26 cellular contexts compared by ENCODE assay signal in genomic region chr15:75811616-75812015, GRCh38.
"Had no signal": no experiment of that assay in that cellular context is flagged by ENCODE, and none has a peak within 500 bp of the region (broad histone marks: within the 10 kb centered on the region; RNA-seq: fewer than 3 reads in every experiment).

No MANE protein-coding gene starts in this region.

- H3K9me3 Mint-ChIP-seq: natural killer cell treated with Interleukin-12 subunit alpha and Interleukin-12 subunit beta and Interleukin-15 and Interleukin-18, amount 100 ng/mL, for 72 hours had no signal

- H3K27ac ChIP-seq: adrenal gland, brain microvascular endothelial cell, heart right ventricle, left lung, lower lobe of right lung, spleen, tibial nerve had no signal

- H3K27me3 Mint-ChIP-seq: activated naive CD8-positive, alpha-beta T cell had no signal

- DNase-seq: activated CD4-positive, alpha-beta T cell treated with anti-CD3 and anti-CD28 coated beads for 1 hour; activated CD4-positive, alpha-beta T cell treated with anti-CD3 and anti-CD28 coated beads, Interleukin-2, amount 50 U/mL, for 1 hour; activated CD8-positive, alpha-beta T cell treated with anti-CD3 and anti-CD28 coated beads, Interleukin-2, amount 10 ng/mL, durations not matched to agents 7 days and 5 days; activated effector memory CD4-positive, alpha-beta T cell treated with Interleukin-2 at 50 U/mL for 16 hours; activated naive CD4-positive, alpha-beta T cell treated with Interleukin-2 at 50 U/mL for 16 hours; activated T-cell treated with anti-CD3 and anti-CD28 coated beads for 4 hours; adrenal gland; aorta; brain microvascular endothelial cell; caudate nucleus; cortex of kidney; foreskin melanocyte; heart right ventricle; kidney glomerular epithelial cell; left lung; lower lobe of right lung; mesenchymal stem cell; posterior cingulate gyrus; right cardiac atrium; spleen; stimulated activated naive CD4-positive, alpha-beta T cell; T-helper 2 cell had no signal

- H3K36me3 ChIP-seq: adrenal gland, brain microvascular endothelial cell, heart right ventricle, left lung, lower lobe of right lung, spleen, tibial nerve had no signal

- H3K4me3 ChIP-seq: adrenal gland, heart right ventricle, left lung, lower lobe of right lung, spleen, tibial nerve had no signal

- H3K4me1 ChIP-seq: adrenal gland, heart right ventricle, left lung, lower lobe of right lung, spleen, tibial nerve had no signal

- H3K36me3 Mint-ChIP-seq: activated naive CD8-positive, alpha-beta T cell; natural killer cell treated with Interleukin-12 subunit alpha and Interleukin-12 subunit beta and Interleukin-15 and Interleukin-18, amount 100 ng/mL, for 72 hours; WTC11 had no signal

- H3K27me3 ChIP-seq: adrenal gland, brain microvascular endothelial cell, left lung, tibial nerve had no signal

- H3K27ac Mint-ChIP-seq: activated CD8-positive, alpha-beta T cell treated with anti-CD3 and anti-CD28 coated beads, Interleukin-2, amount 10 ng/mL, durations not matched to agents 7 days and 5 days; activated naive CD8-positive, alpha-beta T cell; natural killer cell treated with Interleukin-12 subunit alpha and Interleukin-12 subunit beta and Interleukin-15 and Interleukin-18, amount 100 ng/mL, for 72 hours; WTC11 had no signal

- H3K4me3 Mint-ChIP-seq: activated CD8-positive, alpha-beta T cell treated with anti-CD3 and anti-CD28 coated beads, Interleukin-2, amount 10 ng/mL, durations not matched to agents 7 days and 5 days; activated naive CD8-positive, alpha-beta T cell; natural killer cell treated with Interleukin-12 subunit alpha and Interleukin-12 subunit beta and Interleukin-15 and Interleukin-18, amount 100 ng/mL, for 72 hours; WTC11 had no signal

- ATAC-seq: activated CD8-positive, alpha-beta T cell treated with anti-CD3 and anti-CD28 coated beads, Interleukin-2, amount 10 ng/mL, durations not matched to agents 7 days and 5 days; heart right ventricle; left lung; lower lobe of right lung; natural killer cell treated with Interleukin-12 subunit alpha and Interleukin-12 subunit beta and Interleukin-15 and Interleukin-18, amount 100 ng/mL, for 72 hours; right cardiac atrium; WTC11 had no signal

- H3K9me3 ChIP-seq: adrenal gland, heart right ventricle, left lung, lower lobe of right lung, spleen, tibial nerve had no signal
